Comparison of ENCODE assay signal across 8 cellular contexts in genomic region chrX:130975947-130976346, GRCh38.
DNase-seq lines count a peak whose midpoint lies in the region; ATAC-seq and FAIRE-seq lines count a peak whose summit lies in the region.

No MANE protein-coding gene starts in this region.

- peak; percentile 93 for FAIRE-seq in GM19239 (lab: Jason Lieb, UNC)
- FAIRE-seq in colon (lab: Jason Lieb, UNC) = peak; percentile 95

- DNase-seq in DMS53 (lab: John Stamatoyannopoulos, UW) (peak; percentile 89), GM19239 (ENCODE audit: insufficient read length, low spot score) (no peak), HUDEP-2 (lab: John Stamatoyannopoulos, UW; ENCODE audit: unreplicated experiment in 76 of 76) (peak in 40 of 76 experiments; percentile 0 to 49 (median 6)), RKO (ENCODE audit: low spot score) (peak; percentile 81), mucosa of gallbladder (ENCODE audit: low spot score) (peak; percentile 18), UCSD-AML1 (lab: John Stamatoyannopoulos, UW; ENCODE audit: unreplicated experiment) (no peak)

- no peak for ATAC-seq in GM19035 (IDR thresholded peaks at IDR 0.05; ENCODE audit: unreplicated experiment)

Comparison
In these comparisons a context has a peak if more than half of its experiments do, and no peak if none do; other contexts are left out.
1. DNase-seq: peak in DMS53 (single experiment), HUDEP-2 (40 of 76), RKO (single experiment) and mucosa of gallbladder (single experiment); none in GM19239 (single experiment) and UCSD-AML1 (single experiment).